ENCODE assay signal across 24 cellular contexts in the genomic region with DNA sequence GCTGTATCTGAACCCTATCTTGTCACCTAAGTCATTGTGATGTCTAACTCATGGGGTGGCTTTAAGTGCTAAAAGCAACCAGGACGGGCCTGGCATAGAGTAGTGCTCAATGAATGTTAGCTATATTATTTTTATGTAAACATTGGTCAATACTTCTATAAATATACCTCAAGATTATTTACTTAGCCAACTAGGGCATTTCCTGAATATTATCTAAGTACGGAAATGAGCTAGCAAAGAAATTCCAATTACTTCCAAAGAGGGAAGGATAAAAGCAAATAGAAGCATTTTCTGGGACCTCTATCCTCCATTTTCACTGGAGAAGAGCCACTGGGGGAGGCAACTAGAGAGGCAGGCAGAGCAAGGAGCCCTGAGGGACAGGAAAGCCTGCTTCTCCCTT. TPM values are rescaled to one million over a fixed set of nuclear protein-coding genes. Genes with fewer than 3 reads are reported as not detected.
A peak's percentile ranks its signal among the peaks of the same experiment; 100 is the strongest.
DNase-seq lines count a peak whose midpoint lies in the region; ATAC-seq and TF ChIP-seq lines count a peak whose summit lies in the region.
"Had no signal": no experiment of that assay in that cellular context is flagged by ENCODE, and none has a peak within 500 bp of the region (broad histone marks: within the 10 kb centered on the region; RNA-seq: fewer than 3 reads in every experiment).

No MANE protein-coding gene starts in this region.

- H4K20me1 ChIP-seq in BLaER1 treated with 17β-estradiol and CSF1 and Interleukin-3, amounts not matched to agents 10 nM and 100 nM = peaks cover 0 to 40% (median 5%) of the 10 kb centered on the region in 11 experiments; a peak in 10 of 22 replicates
- H4K20me1 ChIP-seq in SK-N-SH (ENCODE audit: insufficient read depth) = peaks cover 18% of the 10 kb centered on the region; the same call in 1 of the 2 replicates

- H3K27ac ChIP-seq in BLaER1 treated with 17β-estradiol and CSF1 and Interleukin-3, amounts not matched to agents 10 nM and 100 nM = no peak overlapping the region
- H3K27ac ChIP-seq in coronary artery (no peak overlapping the region), SK-N-SH (ENCODE audit: low read depth in 2 of 2, low read length in 1 of 2) (no peak overlapping the region), thyroid gland (no peak overlapping the region)
- H3K27ac ChIP-seq: body of pancreas, HL-60, prostate gland had no signal

- no peak overlapping the region for H2AFZ ChIP-seq in SK-N-SH (ENCODE audit: low read depth)

- H3K4me2 ChIP-seq in BLaER1 treated with 17β-estradiol and CSF1 and Interleukin-3, amounts not matched to agents 10 nM and 100 nM = peak overlapping the region in 7 of 11 experiments; percentile 8 to 35 (median 14); a peak in 6 of 22 replicates
- no peak overlapping the region for H3K4me2 ChIP-seq in SK-N-SH

- H3K4me3 Mint-ChIP-seq in HFFc6 = peak overlapping the region; percentile 44; the same call in 1 of the 2 replicates
- H3K4me3 Mint-ChIP-seq: activated naive CD8-positive, alpha-beta T cell treated with anti-CD3 and anti-CD28 coated beads, Interleukin-2, amount 10 ng/mL, durations not matched to agents 7 days and 5 days; stimulated activated effector memory CD8-positive, alpha-beta T cell treated with anti-CD3 and anti-CD28 coated beads, Interleukin-12 subunit alpha, Interleukin-12 subunit beta, amount 100 ng/mL, for 72 hours had no signal

- peaks cover 24% of the 10 kb centered on the region for H3K4me1 Mint-ChIP-seq in HFFc6 (ENCODE audit: low read depth)
- H3K4me1 Mint-ChIP-seq: activated naive CD8-positive, alpha-beta T cell treated with anti-CD3 and anti-CD28 coated beads, Interleukin-2, amount 10 ng/mL, durations not matched to agents 7 days and 5 days had no signal

- TF ChIP-seq POLR2A in thyroid gland (IDR thresholded peaks at IDR 0.05) = no peak

- no peak overlapping the region for H3K9ac ChIP-seq in BLaER1 treated with 17β-estradiol and CSF1 and Interleukin-3, amounts not matched to agents 10 nM and 100 nM
- no peak overlapping the region for H3K9ac ChIP-seq in SK-N-SH

- POLR2A ChIA-PET in SK-N-SH (lab: Yijun Ruan, JAX) = no interaction called here

- peaks cover 0 to 21% (median 0%) of the 10 kb centered on the region in 11 experiments; a peak in 3 of 22 replicates for H3K36me3 ChIP-seq in BLaER1 treated with 17β-estradiol and CSF1 and Interleukin-3, amounts not matched to agents 10 nM and 100 nM
- H3K36me3 ChIP-seq in mucosa of descending colon (ENCODE audit: low read depth) = no peaks in the 10 kb centered on the region
- peaks cover 0 to 3% of the 10 kb centered on the region in 2 experiments for H3K36me3 ChIP-seq in SK-N-SH (replicated peaks in 1 of 2; ENCODE audit: control insufficient read depth in 1 of 2, insufficient read depth in 2 of 2, low read length in 1 of 2)
- H3K36me3 ChIP-seq in thyroid gland = no peaks in the 10 kb centered on the region
- H3K36me3 ChIP-seq: prostate gland had no signal

- CTCF ChIA-PET in SK-N-SH (lab: Yijun Ruan, JAX) = interaction anchor here (1.4 kb wide), 1 partner anchor 13 kb away, joined by 4 read pairs; no protein-coding TSS in a partner anchor

- no peak for TF ChIP-seq RAD21 in SK-N-SH (IDR thresholded peaks at IDR 0.05; ENCODE audit: low read length)

- peaks cover 11% of the 10 kb centered on the region; the same call in 1 of the 2 replicates for H3K79me2 ChIP-seq in SK-N-SH (ENCODE audit: insufficient read depth)

- no peaks in the 10 kb centered on the region for H3F3A ChIP-seq in SK-N-SH (replicated peaks; ENCODE audit: insufficient read depth)

- no peaks in the 10 kb centered on the region for H3K27me3 ChIP-seq in BLaER1 treated with 17β-estradiol and CSF1 and Interleukin-3, amounts not matched to agents 10 nM and 100 nM
- H3K27me3 ChIP-seq in SK-N-SH (ENCODE audit: insufficient read depth) (no peaks in the 10 kb centered on the region), thyroid gland (no peaks in the 10 kb centered on the region)
- H3K27me3 ChIP-seq: body of pancreas, heart left ventricle had no signal

- TF ChIP-seq CTCF in HFFc6 (IDR thresholded peaks at IDR 0.05) = no peak
- no peak for TF ChIP-seq CTCF in coronary artery (IDR thresholded peaks at IDR 0.05)
- TF ChIP-seq CTCF in mucosa of descending colon (IDR thresholded peaks at IDR 0.05) = no peak
- no peak for TF ChIP-seq CTCF in SK-N-SH (IDR thresholded peaks at IDR 0.05)
- no peak for TF ChIP-seq CTCF in thyroid gland (IDR thresholded peaks at IDR 0.05)

- TF ChIP-seq EP300 in SK-N-SH (IDR thresholded peaks at IDR 0.05; ENCODE audit: borderline replicate concordance in 1 of 2, low read depth in 1 of 2, low read length in 1 of 2) = no peak

- peak overlapping the region; percentile 64; the same call in 1 of the 2 replicates for H3K27ac Mint-ChIP-seq in HFFc6
- H3K27ac Mint-ChIP-seq: activated naive CD8-positive, alpha-beta T cell treated with anti-CD3 and anti-CD28 coated beads, Interleukin-2, amount 10 ng/mL, durations not matched to agents 7 days and 5 days; stimulated activated effector memory CD8-positive, alpha-beta T cell treated with anti-CD3 and anti-CD28 coated beads, Interleukin-12 subunit alpha, Interleukin-12 subunit beta, amount 100 ng/mL, for 72 hours had no signal

- peak; percentile 18 for ATAC-seq in mucosa of descending colon
- ATAC-seq: body of pancreas; heart left ventricle; sciatic nerve; stimulated activated effector memory CD8-positive, alpha-beta T cell treated with anti-CD3 and anti-CD28 coated beads, Interleukin-12 subunit alpha, Interleukin-12 subunit beta, amount 100 ng/mL, for 72 hours had no signal

- peaks cover 0 to 13% (median 5%) of the 10 kb centered on the region in 10 experiments; a peak in 8 of 20 replicates for H3K4me1 ChIP-seq in BLaER1 treated with 17β-estradiol and CSF1 and Interleukin-3, amounts not matched to agents 10 nM and 100 nM
- H3K4me1 ChIP-seq in mucosa of descending colon (ENCODE audit: low read depth) (peaks cover 6% of the 10 kb centered on the region), SK-N-SH (ENCODE audit: control insufficient read depth in 1 of 2, insufficient read depth in 2 of 2, low read depth in 1 of 2, low read length in 1 of 2) (peaks cover 0 to 7% of the 10 kb centered on the region in 2 experiments; a peak in 1 of 4 replicates), thyroid gland (peaks cover 12 to 27% of the 10 kb centered on the region in 2 donors)
- H3K4me1 ChIP-seq: prostate gland had no signal

- no peak overlapping the region for H3K4me3 ChIP-seq in BLaER1 treated with 17β-estradiol and CSF1 and Interleukin-3, amounts not matched to agents 10 nM and 100 nM
- H3K4me3 ChIP-seq in coronary artery (no peak overlapping the region), mucosa of descending colon (no peak overlapping the region), SK-N-SH (ENCODE audit: low read depth in 2 of 2, low read length in 1 of 2) (no peak overlapping the region), thyroid gland (replicated peaks in 1 of 3) (no peak overlapping the region)
- H3K4me3 ChIP-seq: body of pancreas, heart left ventricle, prostate gland had no signal

- intact Hi-C loops in mucosa of descending colon (cut with DNase I, micrococcal nuclease) (no loop called here), thyroid gland (cut with DNase I) (no loop called here)

- WGBS in SK-N-SH (ENCODE audit: low lambda C conversion rate) = 82% methylated on average over 2 of the region's 2 CpGs
- 83 to 86% methylated on average over 2 of the region's 2 CpGs for WGBS in thyroid gland, 2 donors

- H3K27me3 Mint-ChIP-seq in HFFc6 (ENCODE audit: insufficient read depth) = no peaks in the 10 kb centered on the region; the same call in 1 of the 2 replicates
- H3K27me3 Mint-ChIP-seq: activated naive CD8-positive, alpha-beta T cell treated with anti-CD3 and anti-CD28 coated beads, Interleukin-2, amount 10 ng/mL, durations not matched to agents 7 days and 5 days had no signal

- H3K9me3 Mint-ChIP-seq in HFFc6 = no peaks in the 10 kb centered on the region
- H3K9me3 Mint-ChIP-seq: activated naive CD8-positive, alpha-beta T cell treated with anti-CD3 and anti-CD28 coated beads, Interleukin-2, amount 10 ng/mL, durations not matched to agents 7 days and 5 days; stimulated activated effector memory CD8-positive, alpha-beta T cell treated with anti-CD3 and anti-CD28 coated beads, Interleukin-12 subunit alpha, Interleukin-12 subunit beta, amount 100 ng/mL, for 72 hours had no signal

- H3K36me3 Mint-ChIP-seq in HFFc6 (ENCODE audit: low read depth) = peaks cover 18% of the 10 kb centered on the region
- H3K36me3 Mint-ChIP-seq: activated naive CD8-positive, alpha-beta T cell treated with anti-CD3 and anti-CD28 coated beads, Interleukin-2, amount 10 ng/mL, durations not matched to agents 7 days and 5 days; stimulated activated effector memory CD8-positive, alpha-beta T cell treated with anti-CD3 and anti-CD28 coated beads, Interleukin-12 subunit alpha, Interleukin-12 subunit beta, amount 100 ng/mL, for 72 hours had no signal

- no peaks in the 10 kb centered on the region for H3K9me3 ChIP-seq in BLaER1 treated with 17β-estradiol and CSF1 and Interleukin-3, amounts not matched to agents 10 nM and 100 nM (replicated peaks in 1 of 11)
- H3K9me3 ChIP-seq in mucosa of descending colon = no peaks in the 10 kb centered on the region
- H3K9me3 ChIP-seq in SK-N-SH = no peaks in the 10 kb centered on the region
- H3K9me3 ChIP-seq in thyroid gland = no peaks in the 10 kb centered on the region
- H3K9me3 ChIP-seq: body of pancreas, Caco-2, heart left ventricle, prostate gland had no signal

- no peak for DNase-seq in HFFc6
- DNase-seq in coronary artery (ENCODE audit: low spot score) = peak; percentile 14
- DNase-seq in mucosa of descending colon = no peak
- no peak for DNase-seq in SK-N-SH
- no peak for DNase-seq in thyroid gland
- DNase-seq in NCI-H187 treated with DMSO at 0.1 percent for 48 hours (lab: John Stamatoyannopoulos, UW) = no peak
- DNase-seq: activated CD4-positive, alpha-beta T cell treated with anti-CD3 and anti-CD28 coated beads for 4 hours; activated effector memory CD4-positive, alpha-beta T cell treated with anti-CD3 and anti-CD28 coated beads, Interleukin-2, amount 50 U/mL, for 16 hours; activated naive CD8-positive, alpha-beta T cell treated with anti-CD3 and anti-CD28 coated beads, Interleukin-2, amount 10 ng/mL, durations not matched to agents 7 days and 5 days; activated T-cell treated with anti-CD3 and anti-CD28 coated beads, Interleukin-2, amount 50 U/mL, for 1 hour; body of pancreas; C1 segment of cervical spinal cord; Caco-2; foreskin fibroblast; heart left ventricle; kidney glomerular epithelial cell; NCI-H2171 treated with DMSO at 0.1 percent for 48 hours; NCI-H524 treated with DMSO at 0.1 percent for 48 hours; stimulated activated CD4-positive, alpha-beta T cell treated with anti-CD3 and anti-CD28 coated beads, Interleukin-4, amount 100 ng/mL, for 24 hours had no signal

- no peaks in the 10 kb centered on the region for H3K9me2 ChIP-seq in SK-N-SH

RNA-seq across cellular contexts. Expression of a gene that starts 20.6 kb away (rescaled TPM):
- 10 to 100 TPM; 48.3 to 55.1 (median 51.6) TPM for total RNA-seq in HFFc6 (2021; fragmentation: NEBNext Ultra II Directional; extraction: Animal tissue kit (Norgen Biotek cat#: 25700))
- total RNA-seq in mucosa of descending colon = 10 to 100 TPM; 17.7 to 47.2 (median 25.6) TPM
- 34.8 and 53.5 TPM in 2 replicates for polyA plus RNA-seq in SK-N-SH (2012; rRNA removed)
- polyA plus RNA-seq in SK-N-SH (2012; cell fraction: cytosol; rRNA removed) = 46.3 and 53.9 TPM in 2 replicates
- polyA plus RNA-seq in SK-N-SH (2012; cell fraction: nucleus; rRNA removed) = 55.0 and 60.5 TPM in 2 replicates
- total RNA-seq in thyroid gland = 10 to 100 TPM; 26.6 to 47.0 (median 39.1) TPM

RNA-seq across cellular contexts. Expression of a gene that starts 21.0 kb away (rescaled TPM):
- total RNA-seq in HFFc6 (2021; fragmentation: NEBNext Ultra II Directional; extraction: Animal tissue kit (Norgen Biotek cat#: 25700)) = 10 to 100 TPM; 49.1 to 55.2 (median 53.4) TPM
- total RNA-seq in mucosa of descending colon (100 to 1,000 TPM; 101 to 132 (median 101) TPM), thyroid gland (100 to 1,000 TPM; 120 to 187 (median 138) TPM)
- polyA plus RNA-seq in SK-N-SH (2012; rRNA removed) = 34.9 and 51.0 TPM in 2 replicates
- polyA plus RNA-seq in SK-N-SH (2012; cell fraction: cytosol; rRNA removed) = 54.8 and 55.1 TPM in 2 replicates
- 34.9 and 41.5 TPM in 2 replicates for polyA plus RNA-seq in SK-N-SH (2012; cell fraction: nucleus; rRNA removed)
